ENCODE assay signal across 13 cellular contexts in genomic region chr17:42512246-42512645, GRCh38. TPM values are rescaled to one million over a fixed set of nuclear protein-coding genes. Genes with fewer than 3 reads are reported as not detected.
DNase-seq lines count a peak whose midpoint lies in the region; FAIRE-seq and TF ChIP-seq lines count a peak whose summit lies in the region.
"Had no signal": no experiment of that assay in that cellular context is flagged by ENCODE, and none has a peak within 500 bp of the region (broad histone marks: within the 10 kb centered on the region; RNA-seq: fewer than 3 reads in every experiment).

No MANE protein-coding gene starts in this region.

- POLR2A ChIA-PET in PC-9 (lab: Charles Lee; ENCODE audit: unreplicated experiment), result interaction anchor here (0.5 kb wide), 1 partner anchor 794 kb away, joined by 4 read pairs; no protein-coding TSS in a partner anchor

- CTCF ChIA-PET in PC-9 (lab: Charles Lee) (no interaction called here), Calu3 (lab: Charles Lee) (interaction anchor here (0.6 kb wide), 1 partner anchor 19 kb away, joined by 3 read pairs; no protein-coding TSS in a partner anchor)

- H3K4me3 Mint-ChIP-seq in Calu3 (ENCODE audit: low read depth, unreplicated experiment), result no peak overlapping the region
- H3K4me3 Mint-ChIP-seq: T-helper 1 cell treated with Interleukin-12 subunit alpha and Interleukin-12 subunit beta and Interleukin-4 antibody, amounts not matched to agents 30 μg/mL and 1 μg/mL, for 36 hours had no signal

- no peak for FAIRE-seq in kidney (lab: Jason Lieb, UNC)
- FAIRE-seq: small intestine had no signal

- H3K79me2 ChIP-seq in PC-9 (ENCODE audit: low read depth), result no peaks in the 10 kb centered on the region

- H3K4me3 ChIP-seq in adrenal gland, result no peak overlapping the region
- no peak overlapping the region for H3K4me3 ChIP-seq in kidney (ENCODE audit: low read length in 2 of 2)
- no peak overlapping the region for H3K4me3 ChIP-seq in stomach
- no peak overlapping the region for H3K4me3 ChIP-seq in PC-9
- H3K4me3 ChIP-seq: HAP-1 had no signal

- TF ChIP-seq CTCF in adrenal gland (IDR thresholded peaks at IDR 0.05), result no peak
- TF ChIP-seq CTCF in kidney (IDR thresholded peaks at IDR 0.05; ENCODE audit: borderline replicate concordance, extremely low read depth, insufficient read depth), result no peak
- no peak for TF ChIP-seq CTCF in stomach (IDR thresholded peaks at IDR 0.05)
- no peak for TF ChIP-seq CTCF in PC-9 (conservative IDR thresholded peaks at IDR 0.05)
- TF ChIP-seq CTCF in Calu3 (IDR thresholded peaks at IDR 0.05; ENCODE audit: unreplicated experiment), result no peak

- H3K9me3 ChIP-seq in adrenal gland (replicated peaks in 1 of 3), result no peaks in the 10 kb centered on the region
- no peaks in the 10 kb centered on the region for H3K9me3 ChIP-seq in kidney (ENCODE audit: control insufficient read depth in 1 of 2, low read length in 2 of 2)
- no peaks in the 10 kb centered on the region for H3K9me3 ChIP-seq in stomach
- H3K9me3 ChIP-seq in PC-9 (ENCODE audit: insufficient read depth, low read depth), result no peaks in the 10 kb centered on the region
- H3K9me3 ChIP-seq: HAP-1 had no signal

- TF ChIP-seq EP300 in stomach (IDR thresholded peaks at IDR 0.05), result no peak

- H3K36me3 ChIP-seq in adrenal gland (replicated peaks in 1 of 2) (peaks cover 0 to 73% of the 10 kb centered on the region in 2 donors), kidney (ENCODE audit: control insufficient read depth in 1 of 2, insufficient read depth in 2 of 2, low read length in 2 of 2) (peaks cover 32 to 44% of the 10 kb centered on the region in 2 donors), stomach (peaks cover 40 to 67% (median 60%) of the 10 kb centered on the region in 4 donors), PC-9 (ENCODE audit: low read depth) (0 out of 2 replicates have a peak, but pooled peaks cover 8% of the 10 kb centered on the region)

- peaks cover 79% of the 10 kb centered on the region for H3K36me3 Mint-ChIP-seq in Calu3 (ENCODE audit: insufficient read depth, unreplicated experiment)

- H3K4me2 ChIP-seq in PC-9, result no peak overlapping the region

- TF ChIP-seq POLR2A in adrenal gland (IDR thresholded peaks at IDR 0.05), result no peak
- no peak for TF ChIP-seq POLR2A in stomach (IDR thresholded peaks at IDR 0.05)

- DNase-seq in adrenal gland (no peak), kidney (no peak), stomach (no peak), PC-9 (no peak), Calu3 (no peak), HT-29 (ENCODE audit: low spot score) (no peak)
- DNase-seq: activated effector memory CD4-positive, alpha-beta T cell treated with Interleukin-2 at 50 U/mL for 16 hours; DND-41; erythroblast; NCI-H1092; small intestine had no signal

- H3K9me2 ChIP-seq in PC-9 (ENCODE audit: insufficient read depth), result no peaks in the 10 kb centered on the region

- no peak overlapping the region for H3K27ac Mint-ChIP-seq in Calu3 (ENCODE audit: unreplicated experiment)
- H3K27ac Mint-ChIP-seq: T-helper 1 cell treated with Interleukin-12 subunit alpha and Interleukin-12 subunit beta and Interleukin-4 antibody, amounts not matched to agents 30 μg/mL and 1 μg/mL, for 36 hours had no signal

- H3K9ac ChIP-seq in kidney (ENCODE audit: low read length in 2 of 2), result peak overlapping the region in 1 of 2 donors; percentile 59

- BruUV-seq in PC-9 (replicated peaks; lab: Mats Ljungman, UMichigan), result no TSS peak
- BruUV-seq in Calu3 (replicated peaks; lab: Mats Ljungman, UMichigan), result no TSS peak

- H3K9me3 Mint-ChIP-seq in Calu3 (ENCODE audit: low read depth, unreplicated experiment), result no peaks in the 10 kb centered on the region
- H3K9me3 Mint-ChIP-seq: T-helper 1 cell treated with Interleukin-12 subunit alpha and Interleukin-12 subunit beta and Interleukin-4 antibody, amounts not matched to agents 30 μg/mL and 1 μg/mL, for 36 hours had no signal

- peaks cover 12% of the 10 kb centered on the region; the same call in 1 of the 2 replicates for H3F3A ChIP-seq in PC-9 (ENCODE audit: insufficient read depth, low read depth)

- H3K27ac ChIP-seq in adrenal gland (peak overlapping the region in 3 of 5 donors; percentile 56 to 78 (median 76)), kidney (ENCODE audit: low read depth in 2 of 2, low read length in 2 of 2) (peak overlapping the region; percentile 84 to 95), stomach (peak overlapping the region; percentile 67 to 93 (median 75)), PC-9 (no peak overlapping the region)

- H2AFZ ChIP-seq in PC-9, result no peak overlapping the region

- H4K20me1 ChIP-seq in PC-9 (ENCODE audit: insufficient read depth), result no peaks in the 10 kb centered on the region

- H3K27me3 Mint-ChIP-seq in Calu3 (ENCODE audit: unreplicated experiment), result no peaks in the 10 kb centered on the region

- H3K4me1 ChIP-seq in adrenal gland (replicated peaks in 1 of 2) (peaks cover 6 to 23% of the 10 kb centered on the region in 2 donors), kidney (ENCODE audit: control insufficient read depth in 1 of 2, insufficient read depth in 1 of 2, low read depth in 1 of 2, low read length in 2 of 2) (peaks cover 20 to 25% of the 10 kb centered on the region in 2 donors), stomach (peaks cover 24 to 57% (median 46%) of the 10 kb centered on the region in 4 donors), PC-9 (replicated peaks; ENCODE audit: insufficient read depth) (peaks cover 9% of the 10 kb centered on the region)
- H3K4me1 ChIP-seq: HAP-1 had no signal

- 76 to 89% (median 82%) methylated on average over 9 of the region's 9 CpGs for WGBS in adrenal gland, 4 donors
- 63 to 81% (median 66%) methylated on average over 9 of the region's 9 CpGs for WGBS in stomach, 5 donors

- H3K27me3 ChIP-seq in adrenal gland, result no peaks in the 10 kb centered on the region
- no peaks in the 10 kb centered on the region for H3K27me3 ChIP-seq in stomach
- H3K27me3 ChIP-seq in PC-9 (ENCODE audit: insufficient read depth, low read depth), result no peaks in the 10 kb centered on the region

- intact Hi-C loops in adrenal gland (cut with DNase I), result loop anchor here in 1 of 2 donors (10.0 kb wide), 1 partner anchor 187 kb away; no protein-coding TSS in a partner anchor
- intact Hi-C loops in kidney (cut with DNase I), result loop anchor here (10.0 kb wide), 1 partner anchor 87 kb away; the partner anchor contains the start of gene CAVIN1
- intact Hi-C loops in stomach (cut with DNase I; ENCODE audit: low total_unique reads), result loop anchor here (10.0 kb wide), 1 partner anchor 187 kb away; no protein-coding TSS in a partner anchor
- intact Hi-C loops in PC-9 (cut with micrococcal nuclease; ENCODE audit: unreplicated experiment), result no loop called here
- intact Hi-C loops in Calu3 (cut with micrococcal nuclease; ENCODE audit: unreplicated experiment), result no loop called here

- H3K4me1 Mint-ChIP-seq in Calu3 (ENCODE audit: low read depth, unreplicated experiment), result peaks cover 2% of the 10 kb centered on the region

RNA-seq across cellular contexts. Expression of gene NAGLU, which starts 23.8 kb away (rescaled TPM):
- total RNA-seq in adrenal gland (100 to 1,000 TPM in 1 of 8 donors, 10 to 100 TPM in 7; 44.9 to 115 (median 66.1) TPM), kidney (37.5 TPM), stomach (10 to 100 TPM; 11.7 to 55.8 (median 22.9) TPM), PC-9 (2021) (18.2 and 20.6 TPM in 2 replicates), Calu3 (2022) (53.8 and 59.1 TPM in 2 replicates)
- polyA plus RNA-seq in adrenal gland (10 to 100 TPM; 12.4 to 47.4 (median 39.5) TPM), kidney (ENCODE audit: insufficient read depth, low read depth, low replicate concordance) (52.7 TPM), stomach (10 to 100 TPM; 16.7 to 22.4 (median 19.9) TPM)
- total RNA-seq in HT-29 (2014; rRNA removed; shearing (Covaris generic)), result 54.9 and 65.5 TPM in 2 replicates

RNA-seq across cellular contexts. Expression of gene HSD17B1, which starts 40.5 kb away (rescaled TPM):
- total RNA-seq in adrenal gland (1 to 10 TPM in 7 of 8 donors, under 1 TPM in 1; 0.60 to 3.0 (median 2.1) TPM), kidney (0.31 TPM), stomach (1 to 10 TPM in 1 of 5 donors, under 1 TPM in 1, not detected in 3; 0.55 to 1.8 TPM), PC-9 (2021) (0.90 and 1.3 TPM in 2 replicates), Calu3 (2022) (0.88 and 1.0 TPM in 2 replicates)
- polyA plus RNA-seq in adrenal gland (1 to 10 TPM in 2 of 3 donors, under 1 TPM in 1; 0.22 to 7.6 (median 3.6) TPM), kidney (ENCODE audit: insufficient read depth, low read depth, low replicate concordance) (3.3 TPM), stomach (1 to 10 TPM; 2.7 to 4.8 (median 4.6) TPM)
- 0.91 and 1.7 TPM in 2 replicates for total RNA-seq in HT-29 (2014; rRNA removed; shearing (Covaris generic))

RNA-seq across cellular contexts. Expression of gene COASY, which starts 49.7 kb away (rescaled TPM):
- 100 to 1,000 TPM in 4 of 8 donors, 10 to 100 TPM in 4; 55.9 to 148 (median 91.8) TPM for total RNA-seq in adrenal gland
- polyA plus RNA-seq in adrenal gland, result 100 to 1,000 TPM in 2 of 3 donors, 10 to 100 TPM in 1; 65.5 to 192 (median 130) TPM
- 71.9 TPM for total RNA-seq in kidney
- 145 TPM for polyA plus RNA-seq in kidney (ENCODE audit: insufficient read depth, low read depth, low replicate concordance)
- total RNA-seq in stomach, result 100 to 1,000 TPM in 1 of 5 donors, 10 to 100 TPM in 4; 15.6 to 127 (median 43.5) TPM
- polyA plus RNA-seq in stomach, result 10 to 100 TPM; 79.6 to 93.4 (median 88.4) TPM
- 133 and 152 TPM in 2 replicates for total RNA-seq in PC-9 (2021)
- total RNA-seq in Calu3 (2022), result 159 and 163 TPM in 2 replicates
- total RNA-seq in HT-29 (2014; rRNA removed; shearing (Covaris generic)), result 82.1 and 103 TPM in 2 replicates

RNA-seq across cellular contexts. Expression of gene ATP6V0A1, which starts 53.6 kb away (rescaled TPM):
- total RNA-seq in adrenal gland (100 to 1,000 TPM in 3 of 8 donors, 10 to 100 TPM in 5; 42.9 to 126 (median 97.0) TPM), kidney (110 TPM), stomach (100 to 1,000 TPM in 3 of 5 donors, 10 to 100 TPM in 2; 61.7 to 435 (median 123) TPM), PC-9 (2021) (39.4 and 55.1 TPM in 2 replicates), Calu3 (2022) (140 and 141 TPM in 2 replicates)
- polyA plus RNA-seq in adrenal gland (100 to 1,000 TPM in 1 of 3 donors, 10 to 100 TPM in 2; 61.6 to 126 (median 81.6) TPM), kidney (ENCODE audit: insufficient read depth, low read depth, low replicate concordance) (108 TPM), stomach (10 to 100 TPM; 13.1 to 24.5 (median 13.2) TPM)
- total RNA-seq in HT-29 (2014; rRNA removed; shearing (Covaris generic)), result 35.0 and 38.4 TPM in 2 replicates

RNA-seq across cellular contexts. Expression of gene MLX, which starts 54.7 kb away (rescaled TPM):
- total RNA-seq in adrenal gland, result 10 to 100 TPM; 34.2 to 58.8 (median 47.1) TPM
- 10 to 100 TPM; 46.0 to 95.0 (median 52.6) TPM for polyA plus RNA-seq in adrenal gland
- 38.7 TPM for total RNA-seq in kidney
- 41.0 TPM for polyA plus RNA-seq in kidney (ENCODE audit: insufficient read depth, low read depth, low replicate concordance)
- 100 to 1,000 TPM in 1 of 5 donors, 10 to 100 TPM in 4; 39.7 to 101 (median 62.5) TPM for total RNA-seq in stomach
- polyA plus RNA-seq in stomach, result 10 to 100 TPM; 39.1 to 83.4 (median 55.5) TPM
- 20.0 and 26.0 TPM in 2 replicates for total RNA-seq in PC-9 (2021)
- 65.0 and 69.8 TPM in 2 replicates for total RNA-seq in Calu3 (2022)
- 55.9 and 63.1 TPM in 2 replicates for total RNA-seq in HT-29 (2014; rRNA removed; shearing (Covaris generic))

Comparison
In these comparisons a context has a peak if more than half of its experiments do, and no peak if none do; other contexts are left out.
1. intact Hi-C loops: an anchor here in kidney (10.0 kb wide) and stomach (10.0 kb wide); none called in PC-9 and Calu3.